Comparison of ENCODE assay signal across 1 cellular context in the genomic region with DNA sequence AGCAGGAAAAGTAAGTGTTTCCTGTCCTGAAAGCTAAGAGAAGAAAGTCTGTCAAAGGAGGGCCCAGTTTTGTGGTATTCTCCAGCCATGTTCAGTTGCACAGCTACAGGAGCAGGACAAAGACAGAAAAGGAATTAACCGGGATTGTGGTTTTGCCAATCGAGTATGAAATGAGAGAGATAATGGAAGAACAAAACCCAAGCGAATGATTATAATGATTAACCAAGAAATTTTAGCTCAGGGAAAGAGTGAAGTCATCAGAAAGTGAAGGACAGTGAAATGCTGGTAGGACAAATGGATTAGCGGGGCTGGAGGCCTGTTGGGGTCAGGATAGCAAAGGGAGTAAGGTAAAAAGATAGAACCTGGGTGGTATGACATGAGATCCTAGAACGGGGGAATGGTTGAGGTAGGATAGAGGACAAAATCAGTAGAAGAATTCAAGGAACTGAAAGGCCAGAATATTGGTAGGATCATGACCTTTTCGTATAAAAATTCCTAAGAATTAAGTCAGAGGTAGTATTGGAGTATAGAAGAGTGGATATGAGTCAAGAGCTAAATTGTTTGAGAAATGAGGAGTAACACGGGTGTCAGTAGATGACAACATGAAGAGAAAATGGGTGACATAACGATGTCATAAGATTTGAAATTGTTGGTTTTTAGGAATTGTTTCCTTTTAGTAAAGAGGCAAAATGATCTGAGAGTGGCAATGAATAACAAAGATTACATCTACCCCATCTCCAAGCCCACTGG.
TF ChIP-seq lines count a peak whose summit lies in the region.

No MANE protein-coding gene starts in this region.

TF ChIP-seq in HepG2, 621 proteins besides CTCF, POLR2A, EP300 and RAD21:
- no peak for TF ChIP-seq CC2D1A (CRISPR knock-in tag; IDR thresholded peaks at IDR 0.05)
- no peak for TF ChIP-seq ZNF546 (CRISPR knock-in tag; conservative IDR thresholded peaks at IDR 0.05)
- TF ChIP-seq ARHGAP35 (CRISPR knock-in tag; IDR thresholded peaks at IDR 0.05; ENCODE audit: borderline replicate concordance), result no peak
- TF ChIP-seq, protein P1, sequence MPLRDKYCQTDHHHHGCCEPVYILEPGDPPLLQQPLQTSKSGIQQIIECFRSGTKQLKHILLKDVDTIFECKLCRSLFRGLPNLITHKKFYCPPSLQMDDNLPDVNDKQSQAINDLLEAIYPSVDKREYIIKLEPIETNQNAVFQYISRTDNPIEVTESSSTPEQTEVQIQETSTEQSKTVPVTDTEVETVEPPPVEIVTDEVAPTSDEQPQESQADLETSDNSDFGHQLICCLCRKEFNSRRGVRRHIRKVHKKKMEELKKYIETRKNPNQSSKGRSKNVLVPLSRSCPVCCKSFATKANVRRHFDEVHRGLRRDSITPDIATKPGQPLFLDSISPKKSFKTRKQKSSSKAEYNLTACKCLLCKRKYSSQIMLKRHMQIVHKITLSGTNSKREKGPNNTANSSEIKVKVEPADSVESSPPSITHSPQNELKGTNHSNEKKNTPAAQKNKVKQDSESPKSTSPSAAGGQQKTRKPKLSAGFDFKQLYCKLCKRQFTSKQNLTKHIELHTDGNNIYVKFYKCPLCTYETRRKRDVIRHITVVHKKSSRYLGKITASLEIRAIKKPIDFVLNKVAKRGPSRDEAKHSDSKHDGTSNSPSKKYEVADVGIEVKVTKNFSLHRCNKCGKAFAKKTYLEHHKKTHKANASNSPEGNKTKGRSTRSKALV (CRISPR knock-in tag; IDR thresholded peaks at IDR 0.05), result no peak
- no peak for TF ChIP-seq ZMYM2 (CRISPR knock-in tag; IDR thresholded peaks at IDR 0.05)
- TF ChIP-seq ZFYVE20 (CRISPR knock-in tag; IDR thresholded peaks at IDR 0.05; ENCODE audit: borderline replicate concordance, low read depth), result no peak
- TF ChIP-seq ZSCAN21 (CRISPR knock-in tag; IDR thresholded peaks at IDR 0.05; ENCODE audit: borderline replicate concordance), result no peak
- TF ChIP-seq, protein P2, sequence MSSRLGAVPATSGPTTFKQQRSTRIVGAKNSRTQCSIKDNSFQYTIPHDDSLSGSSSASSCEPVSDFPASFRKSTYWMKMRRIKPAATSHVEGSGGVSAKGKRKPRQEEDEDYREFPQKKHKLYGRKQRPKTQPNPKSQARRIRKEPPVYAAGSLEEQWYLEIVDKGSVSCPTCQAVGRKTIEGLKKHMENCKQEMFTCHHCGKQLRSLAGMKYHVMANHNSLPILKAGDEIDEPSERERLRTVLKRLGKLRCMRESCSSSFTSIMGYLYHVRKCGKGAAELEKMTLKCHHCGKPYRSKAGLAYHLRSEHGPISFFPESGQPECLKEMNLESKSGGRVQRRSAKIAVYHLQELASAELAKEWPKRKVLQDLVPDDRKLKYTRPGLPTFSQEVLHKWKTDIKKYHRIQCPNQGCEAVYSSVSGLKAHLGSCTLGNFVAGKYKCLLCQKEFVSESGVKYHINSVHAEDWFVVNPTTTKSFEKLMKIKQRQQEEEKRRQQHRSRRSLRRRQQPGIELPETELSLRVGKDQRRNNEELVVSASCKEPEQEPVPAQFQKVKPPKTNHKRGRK (CRISPR knock-in tag; IDR thresholded peaks at IDR 0.05), result no peak
- no peak for TF ChIP-seq ZNF441 (CRISPR knock-in tag; IDR thresholded peaks at IDR 0.05; ENCODE audit: borderline replicate concordance)
- TF ChIP-seq, protein P3, sequence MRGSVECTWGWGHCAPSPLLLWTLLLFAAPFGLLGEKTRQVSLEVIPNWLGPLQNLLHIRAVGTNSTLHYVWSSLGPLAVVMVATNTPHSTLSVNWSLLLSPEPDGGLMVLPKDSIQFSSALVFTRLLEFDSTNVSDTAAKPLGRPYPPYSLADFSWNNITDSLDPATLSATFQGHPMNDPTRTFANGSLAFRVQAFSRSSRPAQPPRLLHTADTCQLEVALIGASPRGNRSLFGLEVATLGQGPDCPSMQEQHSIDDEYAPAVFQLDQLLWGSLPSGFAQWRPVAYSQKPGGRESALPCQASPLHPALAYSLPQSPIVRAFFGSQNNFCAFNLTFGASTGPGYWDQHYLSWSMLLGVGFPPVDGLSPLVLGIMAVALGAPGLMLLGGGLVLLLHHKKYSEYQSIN (CRISPR knock-in tag; IDR thresholded peaks at IDR 0.05; ENCODE audit: borderline replicate concordance), result no peak
- no peak for TF ChIP-seq PCBP1 (IDR thresholded peaks at IDR 0.05; ENCODE audit: borderline replicate concordance, low read depth, low read length)
- TF ChIP-seq ZNF451 (CRISPR knock-in tag; IDR thresholded peaks at IDR 0.05), result no peak
- no peak for TF ChIP-seq SYNCRIP (IDR thresholded peaks at IDR 0.05; ENCODE audit: insufficient read depth, low read depth, low read length)
- TF ChIP-seq ZNF510 (CRISPR knock-in tag; IDR thresholded peaks at IDR 0.05; ENCODE audit: low read depth), result no peak
- no peak for TF ChIP-seq PRPF4 (IDR thresholded peaks at IDR 0.05; ENCODE audit: low read depth, low read length, poor library complexity, severe bottlenecking)
